Comparison of ENCODE assay signal across 11 cellular contexts in the genomic region with DNA sequence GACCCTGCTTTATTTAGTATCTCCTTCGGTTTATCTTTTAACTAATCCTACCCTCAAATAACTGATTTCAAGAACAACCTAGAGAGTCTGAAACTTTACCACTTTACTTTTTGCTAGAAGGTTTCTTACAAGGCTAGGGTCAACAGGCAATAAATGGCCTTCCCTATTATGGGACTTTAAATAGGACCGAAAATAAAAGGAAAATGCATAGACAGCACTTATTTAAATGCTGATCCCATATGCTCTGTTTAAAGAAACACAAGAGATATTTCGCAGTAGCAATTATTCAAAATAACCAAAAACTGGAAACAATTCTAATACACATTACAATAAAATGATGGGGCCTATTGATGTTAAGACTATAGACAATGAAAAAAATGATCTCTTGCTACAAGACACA.
"Had no signal": no experiment of that assay in that cellular context is flagged by ENCODE, and none has a peak within 500 bp of the region (broad histone marks: within the 10 kb centered on the region; RNA-seq: fewer than 3 reads in every experiment).

No MANE protein-coding gene starts in this region.

- H3K4me1 Mint-ChIP-seq: GM23338, H9 had no signal

- H3K9ac ChIP-seq: GM23248 had no signal

- FAIRE-seq: H1, H54 had no signal

- H3K4me1 ChIP-seq: HAP-1 had no signal

- H3K9me3 Mint-ChIP-seq: GM23338, H9, HFFc6 had no signal

- H3K4me3 Mint-ChIP-seq: GM23338, H9, HFFc6 had no signal

- H3K27ac ChIP-seq: GM23248 had no signal

- H3K4me2 ChIP-seq: GM23338 had no signal

- DNase-seq: GM23248, GOT3, H7, H9, HCEC 1CT, HFFc6 had no signal

- H2AFZ ChIP-seq: GM23248, GM23338 had no signal

- H3K4me3 ChIP-seq: GM23248, GM23338, HAP-1 had no signal

- H3K9me3 ChIP-seq: HAP-1 had no signal

- H3K27ac Mint-ChIP-seq: GM23338, H9, HFFc6 had no signal

- ATAC-seq: GM23338, HCT116 had no signal
